In the genomic region with DNA sequence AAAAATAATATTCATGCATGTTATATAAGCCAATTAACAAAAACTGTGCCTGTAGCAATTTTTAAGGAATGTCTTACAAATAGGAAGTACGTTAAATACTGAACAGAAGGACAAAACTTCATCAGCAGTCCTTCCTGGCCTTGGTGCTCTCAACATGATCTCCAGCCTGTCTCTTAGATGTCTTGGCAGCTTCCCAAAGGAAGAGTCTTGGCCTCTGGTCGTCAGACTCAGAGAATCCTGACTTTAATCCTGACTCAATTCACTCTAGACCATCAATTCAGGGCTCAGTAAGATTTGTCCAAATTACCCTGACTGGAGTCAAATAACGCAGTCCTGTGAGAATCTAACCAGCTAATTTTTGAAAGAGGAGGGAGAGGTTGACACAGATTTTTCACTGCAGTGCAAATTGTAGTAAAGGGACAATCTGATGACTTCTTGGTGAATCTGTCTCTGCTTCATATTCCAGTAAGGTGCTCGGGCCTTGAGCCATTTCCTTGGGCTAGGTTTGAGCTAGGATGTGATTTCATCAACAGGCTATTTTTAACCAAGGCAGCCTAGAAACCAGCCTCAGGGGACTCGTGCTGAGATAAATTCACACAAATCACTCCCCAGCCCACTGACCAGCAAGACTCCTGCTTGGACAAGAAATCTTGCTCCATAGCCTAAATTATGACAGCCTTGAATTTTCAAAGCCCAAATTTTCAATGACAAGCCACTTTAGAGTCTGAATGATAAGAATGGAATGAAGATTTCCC, we compare ENCODE assay signal across 9 cellular contexts.
A peak's percentile ranks its signal among the peaks of the same experiment; 100 is the strongest.
DNase-seq lines count a peak whose midpoint lies in the region; ATAC-seq and TF ChIP-seq lines count a peak whose summit lies in the region.
"Had no signal": no experiment of that assay in that cellular context is flagged by ENCODE, and none has a peak within 500 bp of the region (broad histone marks: within the 10 kb centered on the region; RNA-seq: fewer than 3 reads in every experiment).

No MANE protein-coding gene starts in this region.

- 22 to 28% (median 25%) methylated on average over 5 of the region's 5 CpGs for WGBS in ovary, 3 donors

- no peaks in the 10 kb centered on the region for H3K4me1 Mint-ChIP-seq in CD8-positive, alpha-beta T cell (ENCODE audit: low read depth)

- H3K27me3 ChIP-seq in RWPE2 (ENCODE audit: insufficient read depth, poor library complexity, severe bottlenecking) = no peaks in the 10 kb centered on the region
- no peaks in the 10 kb centered on the region for H3K27me3 ChIP-seq in ovary
- H3K27me3 ChIP-seq in CD8-positive, alpha-beta T cell (ENCODE audit: insufficient read depth, low read length) = no peaks in the 10 kb centered on the region

- DNase-seq in EH (ENCODE audit: low read depth) (peak; percentile 86), RWPE2 (ENCODE audit: low spot score) (no peak), fibroblast of the aortic adventitia (ENCODE audit: low read depth) (peak; percentile 95), ovary (peak in 3 of 5 donors; percentile 13 to 63 (median 41)), activated gamma-delta T cell treated with Interleukin-2 at 50 U/mL for 16 hours (no peak)
- DNase-seq in CD8-positive, alpha-beta T cell = no peak

- TF ChIP-seq CTCF in RWPE2 (IDR thresholded peaks at IDR 0.05; ENCODE audit: poor library complexity, severe bottlenecking) (no peak), fibroblast of the aortic adventitia (IDR thresholded peaks at IDR 0.05; ENCODE audit: insufficient read depth, low read length) (no peak), ovary (IDR thresholded peaks at IDR 0.05) (no peak)
- TF ChIP-seq CTCF in CD8-positive, alpha-beta T cell (IDR thresholded peaks at IDR 0.05) = no peak

- TF ChIP-seq POLR2A in ovary (IDR thresholded peaks at IDR 0.05) = no peak

- H3K36me3 Mint-ChIP-seq in CD8-positive, alpha-beta T cell = no peaks in the 10 kb centered on the region

- peaks cover 4% of the 10 kb centered on the region for H3K27me3 Mint-ChIP-seq in CD8-positive, alpha-beta T cell (ENCODE audit: low read depth)
- H3K27me3 Mint-ChIP-seq: progenitor cell of endocrine pancreas had no signal

- no peak overlapping the region for H3K4me3 ChIP-seq in RWPE2 (ENCODE audit: severe bottlenecking)
- no peak overlapping the region for H3K4me3 ChIP-seq in fibroblast of the aortic adventitia (ENCODE audit: low read depth, low read length)
- H3K4me3 ChIP-seq in ovary = no peak overlapping the region
- H3K4me3 ChIP-seq in CD8-positive, alpha-beta T cell (ENCODE audit: low read depth, low read length) = no peak overlapping the region

- intact Hi-C loops in ovary (cut with DNase I) = loop anchor here in 2 of 4 donors (5.0 to 10.0 kb wide), 2 partner anchors 66 to 262 kb away; a partner anchor contains a TSS
- intact Hi-C loops in CD8-positive, alpha-beta T cell (cut with DNase I, micrococcal nuclease) = no loop called here

- H3K4me1 ChIP-seq in RWPE2 (ENCODE audit: insufficient read depth, poor library complexity, severe bottlenecking) = peaks cover 39% of the 10 kb centered on the region
- H3K4me1 ChIP-seq in ovary (ENCODE audit: insufficient read depth) = peaks cover 11% of the 10 kb centered on the region
- H3K4me1 ChIP-seq in CD8-positive, alpha-beta T cell (ENCODE audit: insufficient read depth, low read length) = no peaks in the 10 kb centered on the region

- H3K9me3 ChIP-seq in RWPE2 (ENCODE audit: severe bottlenecking) (no peaks in the 10 kb centered on the region), ovary (no peaks in the 10 kb centered on the region)
- H3K9me3 ChIP-seq in CD8-positive, alpha-beta T cell (ENCODE audit: low read length) = no peaks in the 10 kb centered on the region

- no peaks in the 10 kb centered on the region for H3K9me3 Mint-ChIP-seq in CD8-positive, alpha-beta T cell

- no peaks in the 10 kb centered on the region for H3K36me3 ChIP-seq in RWPE2 (ENCODE audit: low read depth)
- H3K36me3 ChIP-seq in ovary = no peaks in the 10 kb centered on the region
- H3K36me3 ChIP-seq in CD8-positive, alpha-beta T cell (ENCODE audit: insufficient read depth, low read length) = no peaks in the 10 kb centered on the region

- no peak for TF ChIP-seq EP300 in ovary (IDR thresholded peaks at IDR 0.05)

- POLR2A ChIA-PET in CD8-positive, alpha-beta T cell (lab: Charles Lee) = no interaction called here

- ATAC-seq in RWPE2 (ENCODE audit: low read depth) (peak; percentile 19; the same call in 1 of the 3 replicates), GM18909 (IDR thresholded peaks at IDR 0.05; ENCODE audit: poor library complexity, unreplicated experiment) (no peak), HG03354 (IDR thresholded peaks at IDR 0.05; ENCODE audit: poor library complexity, severe bottlenecking, unreplicated experiment) (no peak)
- ATAC-seq in CD8-positive, alpha-beta T cell = no peak

- no peak overlapping the region for H3K27ac Mint-ChIP-seq in CD8-positive, alpha-beta T cell
- H3K27ac Mint-ChIP-seq: progenitor cell of endocrine pancreas had no signal

- CTCF ChIA-PET in CD8-positive, alpha-beta T cell (lab: Charles Lee) = no interaction called here

- H3K4me3 Mint-ChIP-seq in CD8-positive, alpha-beta T cell = no peak overlapping the region

- peak overlapping the region; percentile 18 for H3K27ac ChIP-seq in RWPE2 (ENCODE audit: poor library complexity, severe bottlenecking)
- H3K27ac ChIP-seq in ovary = peak overlapping the region in 1 of 2 donors; percentile 23
- no peak overlapping the region for H3K27ac ChIP-seq in CD8-positive, alpha-beta T cell (ENCODE audit: low read depth, low read length)

Comparison
In these comparisons a context has a peak if more than half of its experiments do, and no peak if none do; other contexts are left out.
1. DNase-seq: peak in EH (single experiment), fibroblast of the aortic adventitia (single experiment) and ovary (3 of 5); none in RWPE2 (single experiment), CD8-positive, alpha-beta T cell (0 of 7) and activated gamma-delta T cell treated with Interleukin-2 at 50 U/mL for 16 hours (single experiment).